ENCODE assay signal across 1 cellular context in the genomic region with DNA sequence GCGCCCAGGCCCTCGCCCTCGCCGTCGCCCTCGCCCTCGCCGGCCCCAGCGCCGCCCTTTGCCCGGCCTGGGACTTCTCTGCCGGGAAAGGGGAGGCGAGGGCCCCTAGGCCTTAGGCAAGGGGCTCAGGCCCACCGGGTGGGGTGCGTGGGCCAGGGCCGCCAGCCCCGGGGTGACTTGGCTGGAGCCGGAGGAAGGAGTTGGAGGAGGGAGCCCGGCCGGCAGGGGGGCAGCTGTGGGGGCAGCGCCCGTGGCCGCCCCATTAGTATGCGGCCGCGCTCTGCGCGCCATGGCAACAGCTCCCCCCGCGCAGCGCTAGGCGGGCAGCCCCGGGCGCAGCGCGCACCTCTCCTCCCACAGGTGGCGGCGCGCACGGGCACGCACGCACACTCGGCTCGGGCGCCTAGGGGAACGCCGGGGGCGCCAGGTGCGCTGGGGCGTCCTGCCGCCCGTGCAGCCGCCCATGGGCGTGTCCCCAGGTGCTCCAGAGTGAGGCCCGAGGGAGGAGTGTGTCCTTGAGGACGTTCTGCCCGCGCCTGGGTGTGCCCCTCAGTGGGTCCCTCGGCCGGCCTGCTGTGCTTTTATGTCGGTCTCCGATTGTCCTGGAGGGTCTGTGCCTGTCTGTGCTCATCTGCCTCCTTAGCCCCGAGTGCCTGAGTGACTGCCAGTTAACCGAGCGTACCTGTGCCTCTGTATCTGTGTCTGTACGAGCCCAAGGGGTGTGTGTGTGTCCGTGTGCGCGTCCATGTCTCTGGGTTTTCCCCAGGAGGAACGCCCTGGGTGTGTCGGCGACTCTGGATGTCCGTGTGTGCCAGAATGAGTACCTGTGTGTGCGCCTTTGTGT.
TF ChIP-seq lines count a peak whose summit lies in the region.

No MANE protein-coding gene starts in this region.

TF ChIP-seq in HepG2, 621 proteins besides CTCF, POLR2A, EP300 and RAD21 (continued from another document and continues in another):
- TF ChIP-seq, protein P1, sequence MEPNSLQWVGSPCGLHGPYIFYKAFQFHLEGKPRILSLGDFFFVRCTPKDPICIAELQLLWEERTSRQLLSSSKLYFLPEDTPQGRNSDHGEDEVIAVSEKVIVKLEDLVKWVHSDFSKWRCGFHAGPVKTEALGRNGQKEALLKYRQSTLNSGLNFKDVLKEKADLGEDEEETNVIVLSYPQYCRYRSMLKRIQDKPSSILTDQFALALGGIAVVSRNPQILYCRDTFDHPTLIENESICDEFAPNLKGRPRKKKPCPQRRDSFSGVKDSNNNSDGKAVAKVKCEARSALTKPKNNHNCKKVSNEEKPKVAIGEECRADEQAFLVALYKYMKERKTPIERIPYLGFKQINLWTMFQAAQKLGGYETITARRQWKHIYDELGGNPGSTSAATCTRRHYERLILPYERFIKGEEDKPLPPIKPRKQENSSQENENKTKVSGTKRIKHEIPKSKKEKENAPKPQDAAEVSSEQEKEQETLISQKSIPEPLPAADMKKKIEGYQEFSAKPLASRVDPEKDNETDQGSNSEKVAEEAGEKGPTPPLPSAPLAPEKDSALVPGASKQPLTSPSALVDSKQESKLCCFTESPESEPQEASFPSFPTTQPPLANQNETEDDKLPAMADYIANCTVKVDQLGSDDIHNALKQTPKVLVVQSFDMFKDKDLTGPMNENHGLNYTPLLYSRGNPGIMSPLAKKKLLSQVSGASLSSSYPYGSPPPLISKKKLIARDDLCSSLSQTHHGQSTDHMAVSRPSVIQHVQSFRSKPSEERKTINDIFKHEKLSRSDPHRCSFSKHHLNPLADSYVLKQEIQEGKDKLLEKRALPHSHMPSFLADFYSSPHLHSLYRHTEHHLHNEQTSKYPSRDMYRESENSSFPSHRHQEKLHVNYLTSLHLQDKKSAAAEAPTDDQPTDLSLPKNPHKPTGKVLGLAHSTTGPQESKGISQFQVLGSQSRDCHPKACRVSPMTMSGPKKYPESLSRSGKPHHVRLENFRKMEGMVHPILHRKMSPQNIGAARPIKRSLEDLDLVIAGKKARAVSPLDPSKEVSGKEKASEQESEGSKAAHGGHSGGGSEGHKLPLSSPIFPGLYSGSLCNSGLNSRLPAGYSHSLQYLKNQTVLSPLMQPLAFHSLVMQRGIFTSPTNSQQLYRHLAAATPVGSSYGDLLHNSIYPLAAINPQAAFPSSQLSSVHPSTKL (CRISPR knock-in tag; IDR thresholded peaks at IDR 0.05) = no peak; the same call in 1 of the 2 replicates
- TF ChIP-seq, protein P2, sequence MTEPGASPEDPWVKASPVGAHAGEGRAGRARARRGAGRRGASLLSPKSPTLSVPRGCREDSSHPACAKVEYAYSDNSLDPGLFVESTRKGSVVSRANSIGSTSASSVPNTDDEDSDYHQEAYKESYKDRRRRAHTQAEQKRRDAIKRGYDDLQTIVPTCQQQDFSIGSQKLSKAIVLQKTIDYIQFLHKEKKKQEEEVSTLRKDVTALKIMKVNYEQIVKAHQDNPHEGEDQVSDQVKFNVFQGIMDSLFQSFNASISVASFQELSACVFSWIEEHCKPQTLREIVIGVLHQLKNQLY (CRISPR knock-in tag; IDR thresholded peaks at IDR 0.05) = no peak
- TF ChIP-seq SNAI1 (CRISPR knock-in tag; IDR thresholded peaks at IDR 0.05; ENCODE audit: borderline replicate concordance) (no peak), ZNF235 (CRISPR knock-in tag; IDR thresholded peaks at IDR 0.05; ENCODE audit: borderline replicate concordance) (no peak; the same call in 1 of the 2 replicates), RELA (CRISPR knock-in tag; IDR thresholded peaks at IDR 0.05) (0 out of 2 replicates have a peak, but pooled peaks have one; percentile 37), FOSL1 (CRISPR knock-in tag; IDR thresholded peaks at IDR 0.05; ENCODE audit: borderline replicate concordance) (no peak), ZNF430 (CRISPR knock-in tag; IDR thresholded peaks at IDR 0.05) (0 out of 2 replicates have a peak, but pooled peaks have one; percentile 62), SP4 (CRISPR knock-in tag; IDR thresholded peaks at IDR 0.05) (no peak), FOXO1 (CRISPR knock-in tag; IDR thresholded peaks at IDR 0.05) (peak; percentile 18; the same call in 1 of the 2 replicates), CAMTA2 (CRISPR knock-in tag; IDR thresholded peaks at IDR 0.05; ENCODE audit: borderline replicate concordance) (peak; percentile 28; the same call in 1 of the 2 replicates), ZNF274 (CRISPR knock-in tag; IDR thresholded peaks at IDR 0.05) (no peak; the same call in 1 of the 2 replicates), ZNF629 (CRISPR knock-in tag; conservative IDR thresholded peaks at IDR 0.05) (no peak), ZNF713 (CRISPR knock-in tag; IDR thresholded peaks at IDR 0.05) (0 out of 2 replicates have a peak, but pooled peaks have one; percentile 71), ZNF652 (CRISPR knock-in tag; IDR thresholded peaks at IDR 0.05; ENCODE audit: borderline replicate concordance, low read depth) (no peak), KMT2A (CRISPR knock-in tag; IDR thresholded peaks at IDR 0.05) (no peak), IRF2 (CRISPR knock-in tag; IDR thresholded peaks at IDR 0.05) (no peak), ZNF570 (CRISPR knock-in tag; IDR thresholded peaks at IDR 0.05; ENCODE audit: borderline replicate concordance) (no peak), NRL (CRISPR knock-in tag; IDR thresholded peaks at IDR 0.05; ENCODE audit: borderline replicate concordance) (no peak), ZSCAN9 (CRISPR knock-in tag; IDR thresholded peaks at IDR 0.05; ENCODE audit: borderline replicate concordance) (no peak), ZNF724P (CRISPR knock-in tag; IDR thresholded peaks at IDR 0.05; ENCODE audit: borderline replicate concordance) (no peak), SIX4 (CRISPR knock-in tag; IDR thresholded peaks at IDR 0.05) (no peak), KDM5B (CRISPR knock-in tag; IDR thresholded peaks at IDR 0.05; ENCODE audit: borderline replicate concordance) (peak; percentile 84), GATAD2A (CRISPR knock-in tag; IDR thresholded peaks at IDR 0.05) (0 out of 2 replicates have a peak, but pooled peaks have one; percentile 5), KDM3A (CRISPR knock-in tag; IDR thresholded peaks at IDR 0.05; ENCODE audit: low read depth) (0 out of 2 replicates have a peak, but pooled peaks have one; percentile 24), KLF11 (CRISPR knock-in tag; IDR thresholded peaks at IDR 0.05) (no peak), HOXA7 (CRISPR knock-in tag; IDR thresholded peaks at IDR 0.05) (no peak), JUND (CRISPR knock-in tag; IDR thresholded peaks at IDR 0.05) (no peak), ISL2 (CRISPR knock-in tag; IDR thresholded peaks at IDR 0.05) (no peak), ZNF441 (CRISPR knock-in tag; IDR thresholded peaks at IDR 0.05; ENCODE audit: borderline replicate concordance) (no peak), ZNF83 (CRISPR knock-in tag; IDR thresholded peaks at IDR 0.05; ENCODE audit: borderline replicate concordance) (no peak), ZNF549 (CRISPR knock-in tag; IDR thresholded peaks at IDR 0.05) (no peak), ZFY (CRISPR knock-in tag; IDR thresholded peaks at IDR 0.05) (peak; percentile 72), ZBTB38 (CRISPR knock-in tag; IDR thresholded peaks at IDR 0.05) (peak; percentile 4; the same call in 1 of the 2 replicates), ZBTB7A (CRISPR knock-in tag; IDR thresholded peaks at IDR 0.05) (peak; percentile 40; the same call in 1 of the 2 replicates)
- TF ChIP-seq, protein P3, sequence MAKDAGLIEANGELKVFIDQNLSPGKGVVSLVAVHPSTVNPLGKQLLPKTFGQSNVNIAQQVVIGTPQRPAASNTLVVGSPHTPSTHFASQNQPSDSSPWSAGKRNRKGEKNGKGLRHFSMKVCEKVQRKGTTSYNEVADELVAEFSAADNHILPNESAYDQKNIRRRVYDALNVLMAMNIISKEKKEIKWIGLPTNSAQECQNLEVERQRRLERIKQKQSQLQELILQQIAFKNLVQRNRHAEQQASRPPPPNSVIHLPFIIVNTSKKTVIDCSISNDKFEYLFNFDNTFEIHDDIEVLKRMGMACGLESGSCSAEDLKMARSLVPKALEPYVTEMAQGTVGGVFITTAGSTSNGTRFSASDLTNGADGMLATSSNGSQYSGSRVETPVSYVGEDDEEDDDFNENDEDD (CRISPR knock-in tag; IDR thresholded peaks at IDR 0.05; ENCODE audit: borderline replicate concordance) = peak; percentile 30; the same call in 1 of the 2 replicates
- TF ChIP-seq, protein P4, sequence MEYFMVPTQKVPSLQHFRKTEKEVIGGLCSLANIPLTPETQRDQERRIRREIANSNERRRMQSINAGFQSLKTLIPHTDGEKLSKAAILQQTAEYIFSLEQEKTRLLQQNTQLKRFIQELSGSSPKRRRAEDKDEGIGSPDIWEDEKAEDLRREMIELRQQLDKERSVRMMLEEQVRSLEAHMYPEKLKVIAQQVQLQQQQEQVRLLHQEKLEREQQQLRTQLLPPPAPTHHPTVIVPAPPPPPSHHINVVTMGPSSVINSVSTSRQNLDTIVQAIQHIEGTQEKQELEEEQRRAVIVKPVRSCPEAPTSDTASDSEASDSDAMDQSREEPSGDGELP (IDR thresholded peaks at IDR 0.05; ENCODE audit: borderline replicate concordance, low read depth) = peak; percentile 11; the same call in 1 of the 2 replicates
- TF ChIP-seq, protein P5, sequence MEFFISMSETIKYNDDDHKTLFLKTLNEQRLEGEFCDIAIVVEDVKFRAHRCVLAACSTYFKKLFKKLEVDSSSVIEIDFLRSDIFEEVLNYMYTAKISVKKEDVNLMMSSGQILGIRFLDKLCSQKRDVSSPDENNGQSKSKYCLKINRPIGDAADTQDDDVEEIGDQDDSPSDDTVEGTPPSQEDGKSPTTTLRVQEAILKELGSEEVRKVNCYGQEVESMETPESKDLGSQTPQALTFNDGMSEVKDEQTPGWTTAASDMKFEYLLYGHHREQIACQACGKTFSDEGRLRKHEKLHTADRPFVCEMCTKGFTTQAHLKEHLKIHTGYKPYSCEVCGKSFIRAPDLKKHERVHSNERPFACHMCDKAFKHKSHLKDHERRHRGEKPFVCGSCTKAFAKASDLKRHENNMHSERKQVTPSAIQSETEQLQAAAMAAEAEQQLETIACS (CRISPR knock-in tag; IDR thresholded peaks at IDR 0.05) = peak; percentile 77
- TF ChIP-seq, protein P6, sequence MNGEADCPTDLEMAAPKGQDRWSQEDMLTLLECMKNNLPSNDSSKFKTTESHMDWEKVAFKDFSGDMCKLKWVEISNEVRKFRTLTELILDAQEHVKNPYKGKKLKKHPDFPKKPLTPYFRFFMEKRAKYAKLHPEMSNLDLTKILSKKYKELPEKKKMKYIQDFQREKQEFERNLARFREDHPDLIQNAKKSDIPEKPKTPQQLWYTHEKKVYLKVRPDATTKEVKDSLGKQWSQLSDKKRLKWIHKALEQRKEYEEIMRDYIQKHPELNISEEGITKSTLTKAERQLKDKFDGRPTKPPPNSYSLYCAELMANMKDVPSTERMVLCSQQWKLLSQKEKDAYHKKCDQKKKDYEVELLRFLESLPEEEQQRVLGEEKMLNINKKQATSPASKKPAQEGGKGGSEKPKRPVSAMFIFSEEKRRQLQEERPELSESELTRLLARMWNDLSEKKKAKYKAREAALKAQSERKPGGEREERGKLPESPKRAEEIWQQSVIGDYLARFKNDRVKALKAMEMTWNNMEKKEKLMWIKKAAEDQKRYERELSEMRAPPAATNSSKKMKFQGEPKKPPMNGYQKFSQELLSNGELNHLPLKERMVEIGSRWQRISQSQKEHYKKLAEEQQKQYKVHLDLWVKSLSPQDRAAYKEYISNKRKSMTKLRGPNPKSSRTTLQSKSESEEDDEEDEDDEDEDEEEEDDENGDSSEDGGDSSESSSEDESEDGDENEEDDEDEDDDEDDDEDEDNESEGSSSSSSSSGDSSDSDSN (CRISPR knock-in tag; IDR thresholded peaks at IDR 0.05) = peak; percentile 83; the same call in 1 of the 2 replicates
- TF ChIP-seq, protein P7, sequence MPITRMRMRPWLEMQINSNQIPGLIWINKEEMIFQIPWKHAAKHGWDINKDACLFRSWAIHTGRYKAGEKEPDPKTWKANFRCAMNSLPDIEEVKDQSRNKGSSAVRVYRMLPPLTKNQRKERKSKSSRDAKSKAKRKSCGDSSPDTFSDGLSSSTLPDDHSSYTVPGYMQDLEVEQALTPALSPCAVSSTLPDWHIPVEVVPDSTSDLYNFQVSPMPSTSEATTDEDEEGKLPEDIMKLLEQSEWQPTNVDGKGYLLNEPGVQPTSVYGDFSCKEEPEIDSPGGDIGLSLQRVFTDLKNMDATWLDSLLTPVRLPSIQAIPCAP (CRISPR knock-in tag; IDR thresholded peaks at IDR 0.05; ENCODE audit: low read depth) = no peak
- TF ChIP-seq, protein P8, sequence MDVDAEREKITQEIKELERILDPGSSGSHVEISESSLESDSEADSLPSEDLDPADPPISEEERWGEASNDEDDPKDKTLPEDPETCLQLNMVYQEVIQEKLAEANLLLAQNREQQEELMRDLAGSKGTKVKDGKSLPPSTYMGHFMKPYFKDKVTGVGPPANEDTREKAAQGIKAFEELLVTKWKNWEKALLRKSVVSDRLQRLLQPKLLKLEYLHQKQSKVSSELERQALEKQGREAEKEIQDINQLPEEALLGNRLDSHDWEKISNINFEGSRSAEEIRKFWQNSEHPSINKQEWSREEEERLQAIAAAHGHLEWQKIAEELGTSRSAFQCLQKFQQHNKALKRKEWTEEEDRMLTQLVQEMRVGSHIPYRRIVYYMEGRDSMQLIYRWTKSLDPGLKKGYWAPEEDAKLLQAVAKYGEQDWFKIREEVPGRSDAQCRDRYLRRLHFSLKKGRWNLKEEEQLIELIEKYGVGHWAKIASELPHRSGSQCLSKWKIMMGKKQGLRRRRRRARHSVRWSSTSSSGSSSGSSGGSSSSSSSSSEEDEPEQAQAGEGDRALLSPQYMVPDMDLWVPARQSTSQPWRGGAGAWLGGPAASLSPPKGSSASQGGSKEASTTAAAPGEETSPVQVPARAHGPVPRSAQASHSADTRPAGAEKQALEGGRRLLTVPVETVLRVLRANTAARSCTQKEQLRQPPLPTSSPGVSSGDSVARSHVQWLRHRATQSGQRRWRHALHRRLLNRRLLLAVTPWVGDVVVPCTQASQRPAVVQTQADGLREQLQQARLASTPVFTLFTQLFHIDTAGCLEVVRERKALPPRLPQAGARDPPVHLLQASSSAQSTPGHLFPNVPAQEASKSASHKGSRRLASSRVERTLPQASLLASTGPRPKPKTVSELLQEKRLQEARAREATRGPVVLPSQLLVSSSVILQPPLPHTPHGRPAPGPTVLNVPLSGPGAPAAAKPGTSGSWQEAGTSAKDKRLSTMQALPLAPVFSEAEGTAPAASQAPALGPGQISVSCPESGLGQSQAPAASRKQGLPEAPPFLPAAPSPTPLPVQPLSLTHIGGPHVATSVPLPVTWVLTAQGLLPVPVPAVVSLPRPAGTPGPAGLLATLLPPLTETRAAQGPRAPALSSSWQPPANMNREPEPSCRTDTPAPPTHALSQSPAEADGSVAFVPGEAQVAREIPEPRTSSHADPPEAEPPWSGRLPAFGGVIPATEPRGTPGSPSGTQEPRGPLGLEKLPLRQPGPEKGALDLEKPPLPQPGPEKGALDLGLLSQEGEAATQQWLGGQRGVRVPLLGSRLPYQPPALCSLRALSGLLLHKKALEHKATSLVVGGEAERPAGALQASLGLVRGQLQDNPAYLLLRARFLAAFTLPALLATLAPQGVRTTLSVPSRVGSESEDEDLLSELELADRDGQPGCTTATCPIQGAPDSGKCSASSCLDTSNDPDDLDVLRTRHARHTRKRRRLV (CRISPR knock-in tag; IDR thresholded peaks at IDR 0.05) = no peak
